In the genomic region with DNA sequence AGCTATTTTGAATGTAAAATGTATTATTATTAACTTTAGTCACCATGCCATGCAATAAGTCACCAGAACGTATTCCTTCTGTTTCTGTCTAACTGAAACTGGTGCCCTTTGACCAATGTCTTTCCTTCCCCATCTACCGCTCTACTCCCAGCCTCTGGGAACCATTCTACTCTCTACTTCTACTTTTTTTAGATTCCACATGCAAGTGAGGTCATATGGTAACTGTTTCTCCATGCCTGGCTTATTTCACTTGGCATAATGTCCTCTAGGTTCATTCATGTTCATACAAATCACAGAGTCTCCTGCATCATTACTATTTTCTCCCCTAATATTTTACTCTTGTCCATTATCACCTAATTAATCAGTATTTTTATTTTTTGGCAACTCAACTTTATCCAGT, we compare ENCODE assay signal across 15 cellular contexts.
"Had no signal": no experiment of that assay in that cellular context is flagged by ENCODE, and none has a peak within 500 bp of the region (broad histone marks: within the 10 kb centered on the region; RNA-seq: fewer than 3 reads in every experiment).

No MANE protein-coding gene starts in this region.

- ATAC-seq: left lobe of liver; stimulated activated naive CD8-positive, alpha-beta T cell treated with anti-CD3 and anti-CD28 coated beads, Interleukin-15, amount 100 ng/mL, for 72 hours had no signal

- H3K27me3 ChIP-seq: uterus had no signal

- H3K4me3 ChIP-seq: thoracic aorta, uterus had no signal

- H3K9me3 ChIP-seq: thoracic aorta, uterus had no signal

- H3K36me3 ChIP-seq: thoracic aorta, uterus had no signal

- FAIRE-seq: TTC549 had no signal

- DNase-seq: activated B cell treated with CpG ODN at 0.5 μM for 24 hours; activated CD4-positive, alpha-beta T cell treated with anti-CD3 and anti-CD28 coated beads, Interleukin-2, amount 10 ng/mL, durations not matched to agents 24 days and 14 days; activated naive CD4-positive, alpha-beta T cell; central memory CD4-positive, alpha-beta T cell; cortex of kidney; effector CD8-positive, alpha-beta T cell; head of caudate nucleus; mesendoderm; stimulated activated CD4-positive, alpha-beta T cell treated with anti-CD3 and anti-CD28 coated beads, Interleukin-4, amount 100 ng/mL, for 4 hours; stimulated activated naive CD8-positive, alpha-beta T cell treated with anti-CD3 and anti-CD28 coated beads, Interleukin-15, amount 100 ng/mL, for 72 hours; T-helper 2 cell; uterus had no signal
